ENCODE assay signal across 17 cellular contexts in genomic region chr6:41622210-41622990, GRCh38. TPM values are rescaled to one million over a fixed set of nuclear protein-coding genes. Genes with fewer than 3 reads are reported as not detected.
A peak's percentile ranks its signal among the peaks of the same experiment; 100 is the strongest.
DNase-seq lines count a peak whose midpoint lies in the region; ATAC-seq and TF ChIP-seq lines count a peak whose summit lies in the region.
"Had no signal": no experiment of that assay in that cellular context is flagged by ENCODE, and none has a peak within 500 bp of the region (broad histone marks: within the 10 kb centered on the region; RNA-seq: fewer than 3 reads in every experiment).

No MANE protein-coding gene starts in this region.

- no peaks in the 10 kb centered on the region for H3K9me3 ChIP-seq in neuron (ENCODE audit: low read length)

- peak overlapping the region; percentile 76 for H2AFZ ChIP-seq in neuron (ENCODE audit: low read depth, low read length)

- peaks cover 4% of the 10 kb centered on the region for H3K27me3 Mint-ChIP-seq in glutamatergic neuron (ENCODE audit: unreplicated experiment)

- H3K4me3 Mint-ChIP-seq in glutamatergic neuron (ENCODE audit: unreplicated experiment) = no peak overlapping the region
- H3K4me3 Mint-ChIP-seq: CD8-positive, alpha-beta T cell had no signal

- peak; percentile 48 for ATAC-seq in GM18868 (IDR thresholded peaks at IDR 0.05; ENCODE audit: unreplicated experiment)
- ATAC-seq: CD8-positive, alpha-beta T cell; sciatic nerve had no signal

- H3K9me3 Mint-ChIP-seq in glutamatergic neuron (ENCODE audit: unreplicated experiment) = peaks cover 4% of the 10 kb centered on the region

- TF ChIP-seq CTCF in choroid plexus epithelial cell (conservative IDR thresholded peaks at IDR 0.05; ENCODE audit: low read depth, low read length) (no peak), glutamatergic neuron (IDR thresholded peaks at IDR 0.05; ENCODE audit: partially characterized antibody, unreplicated experiment) (no peak), brain microvascular endothelial cell (IDR thresholded peaks at IDR 0.05; ENCODE audit: low read depth, low read length, missing control alignments) (no peak)

- in situ Hi-C loops in brain microvascular endothelial cell (cut with HindIII; ENCODE audit: low pct_ligation_motif_present, low sequenced_read_pairs) = no loop called here

- no peaks in the 10 kb centered on the region for H3K27me3 ChIP-seq in neuron (ENCODE audit: insufficient read depth, low read length)
- H3K27me3 ChIP-seq in brain microvascular endothelial cell (replicated peaks) = no peaks in the 10 kb centered on the region
- H3K27me3 ChIP-seq: upper lobe of left lung had no signal

- no peak overlapping the region for H3K27ac Mint-ChIP-seq in glutamatergic neuron (ENCODE audit: unreplicated experiment)
- H3K27ac Mint-ChIP-seq: CD8-positive, alpha-beta T cell had no signal

- peaks cover 9% of the 10 kb centered on the region for H3K36me3 Mint-ChIP-seq in glutamatergic neuron (ENCODE audit: unreplicated experiment)
- H3K36me3 Mint-ChIP-seq: CD8-positive, alpha-beta T cell had no signal

- H3K4me1 Mint-ChIP-seq in glutamatergic neuron (ENCODE audit: low read depth, unreplicated experiment) = no peaks in the 10 kb centered on the region

- peaks cover 24% of the 10 kb centered on the region for H3K4me1 ChIP-seq in neuron (ENCODE audit: insufficient read depth, low read length)

- DNase-seq in NCI-H69 (lab: John Stamatoyannopoulos, UW) (peak; percentile 92), choroid plexus epithelial cell (ENCODE audit: low read depth) (peak; percentile 73), glutamatergic neuron (no peak), brain microvascular endothelial cell (no peak)
- no peak for DNase-seq in central memory CD4-positive, alpha-beta T cell
- DNase-seq: CD8-positive, alpha-beta T cell; DND-41; hypothalamus; KG1; NCI-H226; NK-92 treated with Interleukin-12 subunit alpha and Interleukin-12 subunit beta, amount 100 ng/mL, for 24 hours; nucleus accumbens; stimulated activated naive CD4-positive, alpha-beta T cell treated with Interleukin-2 at 50 U/mL for 16 hours; upper lobe of left lung had no signal

- H3K4me3 ChIP-seq in choroid plexus epithelial cell (ENCODE audit: low read depth, low read length) = no peak overlapping the region
- H3K4me3 ChIP-seq in neuron (ENCODE audit: low read length) = peak overlapping the region; percentile 17
- H3K4me3 ChIP-seq in brain microvascular endothelial cell (ENCODE audit: low read depth, low read length) = no peak overlapping the region
- H3K4me3 ChIP-seq: upper lobe of left lung had no signal

- no peak overlapping the region for H3K27ac ChIP-seq in brain microvascular endothelial cell
- H3K27ac ChIP-seq: upper lobe of left lung had no signal

- no peaks in the 10 kb centered on the region for H3K36me3 ChIP-seq in neuron (ENCODE audit: insufficient read depth, low read length)
- no peaks in the 10 kb centered on the region for H3K36me3 ChIP-seq in brain microvascular endothelial cell (replicated peaks)
- H3K36me3 ChIP-seq: upper lobe of left lung had no signal

RNA-seq across cellular contexts. Expression of gene MDFI, which starts 15.9 kb away (rescaled TPM):
- 7.9 TPM for total RNA-seq in glutamatergic neuron (ENCODE audit: unreplicated experiment)
- total RNA-seq: CD8-positive, alpha-beta T cell had no signal

Comparison
In these comparisons a context has a peak if more than half of its experiments do, and no peak if none do; other contexts are left out.
1. DNase-seq: peak in NCI-H69 (single experiment) and choroid plexus epithelial cell (single experiment); none in glutamatergic neuron (single experiment), brain microvascular endothelial cell (single experiment) and central memory CD4-positive, alpha-beta T cell (single experiment).